In the genomic region with DNA sequence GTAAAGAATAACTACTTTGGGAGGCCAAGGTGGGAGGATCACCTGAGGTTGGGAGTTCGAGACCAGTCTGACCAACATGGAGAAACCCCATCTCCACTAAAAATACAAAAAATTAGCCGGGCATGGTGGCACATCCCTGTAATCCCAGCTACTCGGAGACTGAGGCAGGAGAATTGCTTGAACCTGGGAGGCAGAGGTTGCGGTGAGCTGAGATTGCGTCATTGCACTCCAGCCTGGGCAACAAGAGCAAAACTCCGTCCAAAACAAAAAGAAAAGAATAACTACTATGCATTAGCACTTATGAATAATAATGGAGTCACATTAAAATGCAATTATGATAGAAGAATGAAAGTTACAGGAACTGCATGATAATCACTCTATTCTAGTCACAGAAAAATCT, we compare ENCODE assay signal across 14 cellular contexts. TPM values are rescaled to one million over a fixed set of nuclear protein-coding genes. Genes with fewer than 3 reads are reported as not detected.
"Had no signal": no experiment of that assay in that cellular context is flagged by ENCODE, and none has a peak within 500 bp of the region (broad histone marks: within the 10 kb centered on the region; RNA-seq: fewer than 3 reads in every experiment).

No MANE protein-coding gene starts in this region.

RNA-seq across cellular contexts. Expression of gene ENDOU, which starts 57.4 kb away (rescaled TPM):
- total RNA-seq: kidney epithelial cell; left colon; left lobe of liver; left lung; lower lobe of right lung; lung microvascular endothelial cell; mammary epithelial cell; mononuclear cell; mucosa of gallbladder; myocyte; naive thymus-derived CD4-positive, alpha-beta T cell had no signal
- polyA plus RNA-seq: hepatocyte; immature natural killer cell; liver; mammary epithelial cell; naive thymus-derived CD4-positive, alpha-beta T cell had no signal
